In genomic region chr4:75340561-75340960, GRCh38 we compare ENCODE assay signal across 16 cellular contexts.
"Had no signal": no experiment of that assay in that cellular context is flagged by ENCODE, and none has a peak within 500 bp of the region (broad histone marks: within the 10 kb centered on the region; RNA-seq: fewer than 3 reads in every experiment).

No MANE protein-coding gene starts in this region.

- ATAC-seq: activated CD8-positive, alpha-beta T cell treated with anti-CD3 and anti-CD28 coated beads for 36 hours; activated T-cell treated with anti-CD3 and anti-CD28 coated beads, Interleukin-2, amount 50 U/mL, for 4 hours; activated T-helper 17 cell treated with anti-CD3 and anti-CD28 coated beads, Interleukin-2, amount 50 U/mL, for 72 hours; left lung; lower lobe of right lung; mucosa of descending colon; right lobe of liver had no signal

- DNase-seq: activated B cell treated with CpG ODN at 0.5 μM for 24 hours; activated CD4-positive, alpha-beta T cell treated with anti-CD3 and anti-CD28 coated beads, Interleukin-2, amount 50 U/mL, for 1 hour; activated CD8-positive, alpha-beta T cell treated with anti-CD3 and anti-CD28 coated beads for 36 hours; activated T-cell treated with anti-CD3 and anti-CD28 coated beads, Interleukin-2, amount 50 U/mL, for 4 hours; anterior cingulate cortex; dermis blood vessel endothelial cell; effector CD8-positive, alpha-beta T cell; esophagus squamous epithelium; left lung; lower lobe of right lung; mucosa of descending colon; right lobe of liver; stimulated activated CD4-positive, alpha-beta T cell treated with anti-CD3 and anti-CD28 coated beads, Interleukin-12 subunit alpha, Interleukin-12 subunit beta, amount 100 ng/mL, for 4 hours; stimulated activated CD4-positive, alpha-beta T cell treated with anti-CD3 and anti-CD28 coated beads, Interleukin-4, amount 100 ng/mL, for 1 hour; trophoblast cell had no signal
